ENCODE assay signal across 8 cellular contexts in the genomic region with DNA sequence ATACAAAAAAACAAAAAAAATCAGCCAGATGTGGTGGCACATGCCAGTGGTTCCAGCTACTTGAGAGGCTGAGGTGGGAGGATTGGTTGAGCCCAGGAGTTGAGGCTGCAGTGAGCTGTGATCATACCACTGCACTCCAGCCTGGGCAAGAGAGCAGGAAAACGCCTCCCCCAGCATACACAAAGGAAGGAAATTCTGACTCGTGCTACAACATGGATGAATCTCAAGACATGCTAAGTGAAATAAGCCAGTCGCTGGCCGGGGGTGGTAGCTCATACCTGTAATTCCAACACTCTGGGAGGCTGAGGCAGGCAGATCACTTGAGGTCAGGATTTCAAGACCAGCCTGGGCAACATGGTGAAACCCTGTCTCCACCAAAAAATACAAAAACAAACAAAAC. TPM values are rescaled to one million over a fixed set of nuclear protein-coding genes. Genes with fewer than 3 reads are reported as not detected.
DNase-seq lines count a peak whose midpoint lies in the region; ATAC-seq, FAIRE-seq and TF ChIP-seq lines count a peak whose summit lies in the region.
"Not testable (repeated sequence)": the region's sequence is repeated elsewhere in the genome, so short reads cannot be mapped to it uniquely, and the experiment has no call there.

No MANE protein-coding gene starts in this region.

- not testable (repeated sequence) for H3K9ac ChIP-seq in IMR-90 (ENCODE audit: low read depth, low read length)

- H2BK20ac ChIP-seq in IMR-90 (ENCODE audit: low read depth, low read length) = peak overlapping the region; percentile 10; the same call in 1 of the 2 replicates

- dilution Hi-C loops in IMR-90 (cut with HindIII; ENCODE audit: low sequenced_read_pairs, unreplicated experiment) = not testable (repeated sequence)

- WGBS in IMR-90 (ENCODE audit: extremely low coverage in 2 of 2, insufficient read length in 1 of 2), 2 experiments = no CpG with 5 or more reads among the region's 4 CpGs

- not testable (repeated sequence) for H3K4me2 ChIP-seq in IMR-90 (ENCODE audit: low read depth, low read length)

- H2AK5ac ChIP-seq in IMR-90 (ENCODE audit: low read depth, low read length) = peak overlapping the region; percentile 43; the same call in 1 of the 2 replicates

- H3K4me1 Mint-ChIP-seq in natural killer cell treated with Interleukin-12 subunit alpha and Interleukin-12 subunit beta and Interleukin-15 and Interleukin-18, amount 100 ng/mL, for 72 hours (ENCODE audit: low read depth in 2 of 2) = not testable (repeated sequence)

- H3K4me3 Mint-ChIP-seq in natural killer cell treated with Interleukin-12 subunit alpha and Interleukin-12 subunit beta and Interleukin-15 and Interleukin-18, amount 100 ng/mL, for 72 hours = not testable (repeated sequence)

- H3K79me1 ChIP-seq in IMR-90 (ENCODE audit: low read depth in 1 of 2, low read length in 2 of 2) = not testable (repeated sequence)

- H3K36me3 ChIP-seq in IMR-90 (ENCODE audit: control insufficient read depth, insufficient read depth, low read length); SJSA1; bronchial epithelial cell (ENCODE audit: control insufficient read depth, insufficient read depth, low read length): not testable (repeated sequence)

- peak overlapping the region; percentile 34; the same call in 1 of the 2 replicates for H4K91ac ChIP-seq in IMR-90 (ENCODE audit: insufficient read depth, low read depth, low read length)

- DNase-seq in ELR (ENCODE audit: low read depth) = peak; percentile 49
- peak; percentile 45 for DNase-seq in IMR-90
- peak in 1 of 2 experiments; percentile 42 for DNase-seq in SJSA1 (ENCODE audit: low read depth in 1 of 2, low spot score in 2 of 2)
- peak; percentile 30 for DNase-seq in bronchial epithelial cell (ENCODE audit: low read depth)
- DNase-seq in epithelial cell of esophagus (ENCODE audit: low read depth) = peak; percentile 29
- peak; percentile 74 for DNase-seq in islet precursor cell
- DNase-seq in natural killer cell treated with Interleukin-12 subunit alpha and Interleukin-12 subunit beta and Interleukin-15 and Interleukin-18, amount 100 ng/mL, for 72 hours (ENCODE audit: low spot score) = peak; percentile 44
- not testable (repeated sequence) for DNase-seq in urothelium cell line (ENCODE audit: low spot score)

- not testable (repeated sequence) for H3K27ac Mint-ChIP-seq in natural killer cell treated with Interleukin-12 subunit alpha and Interleukin-12 subunit beta and Interleukin-15 and Interleukin-18, amount 100 ng/mL, for 72 hours

- intact Hi-C loops in IMR-90 (cut with micrococcal nuclease) = not testable (repeated sequence)

- not testable (repeated sequence) for H4K5ac ChIP-seq in IMR-90 (ENCODE audit: low read depth, low read length)

- CTCF ChIA-PET in IMR-90 (lab: Yijun Ruan, JAX) = not testable (repeated sequence)

- H3K4me1 ChIP-seq in IMR-90 (ENCODE audit: control insufficient read depth, insufficient read depth, low read length) (peaks cover 13% of the 10 kb centered on the region), SJSA1 (replicated peaks) (peaks cover 61% of the 10 kb centered on the region)

- H3K27ac ChIP-seq in IMR-90 (ENCODE audit: insufficient read depth, low read length) = not testable (repeated sequence)
- 0 out of 2 replicates have a peak overlapping the region, but pooled peaks have one; percentile 80 for H3K27ac ChIP-seq in SJSA1

- not testable (repeated sequence) for H2AK9ac ChIP-seq in IMR-90 (replicated peaks; ENCODE audit: low read depth, low read length, poor library complexity)

- TF ChIP-seq POLR2A in IMR-90 (IDR thresholded peaks at IDR 0.05; ENCODE audit: low read depth, low read length) = not testable (repeated sequence)

- H3K23ac ChIP-seq in IMR-90 (ENCODE audit: low read depth, low read length) = not testable (repeated sequence)

- POLR2A ChIA-PET in IMR-90 (lab: Charles Lee; ENCODE audit: unreplicated experiment) = not testable (repeated sequence)

- TF ChIP-seq CTCF in IMR-90 (conservative IDR thresholded peaks at IDR 0.05; ENCODE audit: low read depth, low read length); bronchial epithelial cell (IDR thresholded peaks at IDR 0.05; ENCODE audit: insufficient read depth, low read length, severe bottlenecking); epithelial cell of esophagus (IDR thresholded peaks at IDR 0.05; ENCODE audit: insufficient read depth, low read depth, low read length, missing control alignments): not testable (repeated sequence)

- H3K4ac ChIP-seq in IMR-90 (ENCODE audit: low read depth, low read length) = 0 out of 2 replicates have a peak overlapping the region, but pooled peaks have one; percentile 13

- ATAC-seq in IMR-90 (ENCODE audit: low read depth); natural killer cell treated with Interleukin-12 subunit alpha and Interleukin-12 subunit beta and Interleukin-15 and Interleukin-18, amount 100 ng/mL, for 72 hours: not testable (repeated sequence)

- in situ Hi-C loops in IMR-90 (cut with MboI; ENCODE audit: low sequenced_read_pairs) = not testable (repeated sequence)

- not testable (repeated sequence) for H3K56ac ChIP-seq in IMR-90 (ENCODE audit: extremely low read depth, insufficient read depth, low read length)

- FAIRE-seq in bronchial epithelial cell (lab: Jason Lieb, UNC) (peak; percentile 58), urothelium cell line (lab: Jason Lieb, UNC) (peak; percentile 23)

- H2BK5ac ChIP-seq in IMR-90 (ENCODE audit: low read depth, low read length, poor library complexity, severe bottlenecking) = not testable (repeated sequence)

- H3K27me3 ChIP-seq in IMR-90 (ENCODE audit: control insufficient read depth, insufficient read depth, low read length); SJSA1 (replicated peaks); bronchial epithelial cell (ENCODE audit: control insufficient read depth, insufficient read depth, low read length): not testable (repeated sequence)

- not testable (repeated sequence) for H4K20me1 ChIP-seq in IMR-90 (ENCODE audit: insufficient read depth, low read length)

- not testable (repeated sequence) for H3K27me3 Mint-ChIP-seq in natural killer cell treated with Interleukin-12 subunit alpha and Interleukin-12 subunit beta and Interleukin-15 and Interleukin-18, amount 100 ng/mL, for 72 hours

- H3K36me3 Mint-ChIP-seq in natural killer cell treated with Interleukin-12 subunit alpha and Interleukin-12 subunit beta and Interleukin-15 and Interleukin-18, amount 100 ng/mL, for 72 hours = not testable (repeated sequence)

- H3K9me3 ChIP-seq in IMR-90 (ENCODE audit: control insufficient read depth, insufficient read depth, low read length); SJSA1 (replicated peaks): not testable (repeated sequence)

- H2BK120ac ChIP-seq in IMR-90 (ENCODE audit: low read depth, low read length) = not testable (repeated sequence)

- H2BK15ac ChIP-seq in IMR-90 (ENCODE audit: low read depth, low read length) = not testable (repeated sequence)

- H2AFZ ChIP-seq in IMR-90 (replicated peaks; ENCODE audit: low read length, poor library complexity) = not testable (repeated sequence)

- not testable (repeated sequence) for H3K18ac ChIP-seq in IMR-90 (ENCODE audit: low read depth, low read length)

- 0 out of 2 replicates have a peak overlapping the region, but pooled peaks have one; percentile 43 for H3K14ac ChIP-seq in IMR-90 (replicated peaks; ENCODE audit: low read depth, low read length)

- H3K4me3 ChIP-seq in IMR-90 (ENCODE audit: insufficient read depth, low read depth, low read length); SJSA1; bronchial epithelial cell (ENCODE audit: low read depth, low read length); epithelial cell of esophagus (ENCODE audit: low read length): not testable (repeated sequence)

- H3K9me3 Mint-ChIP-seq in natural killer cell treated with Interleukin-12 subunit alpha and Interleukin-12 subunit beta and Interleukin-15 and Interleukin-18, amount 100 ng/mL, for 72 hours = not testable (repeated sequence)

- H3K9me1 ChIP-seq in IMR-90 (ENCODE audit: insufficient read depth, low read length) = peaks cover 22% of the 10 kb centered on the region

- not testable (repeated sequence) for TF ChIP-seq RAD21 in IMR-90 (IDR thresholded peaks at IDR 0.05; ENCODE audit: low read length)

- peak overlapping the region in 1 of 2 experiments; percentile 25; a peak in 2 of 4 replicates for H4K8ac ChIP-seq in IMR-90 (ENCODE audit: low read depth in 2 of 2, low read length in 2 of 2)

- BruUV-seq in IMR-90 (replicated peaks; lab: Mats Ljungman, UMichigan) = not testable (repeated sequence)

RNA-seq across cellular contexts. Expression of a gene that starts 30.8 kb away (rescaled TPM):
- total RNA-seq in IMR-90 (2012; rRNA removed) (20.8 and 23.3 TPM in 2 replicates), bronchial epithelial cell (under 0.01 TPM in 1 of 2 replicates, not detected in the other)
- polyA plus RNA-seq in IMR-90 (2012; rRNA removed) = 39.5 and 47.0 TPM in 2 replicates
- 40.9 and 41.7 TPM in 2 replicates for polyA plus RNA-seq in IMR-90 (2012; cell fraction: cytosol; rRNA removed)
- 52.2 and 63.8 TPM in 2 replicates for polyA plus RNA-seq in IMR-90 (2012; cell fraction: nucleus; rRNA removed; ENCODE audit: low replicate concordance)
- 0.32 TPM in 1 of 2 replicates, not detected in the other for total RNA-seq in SJSA1 (2014; rRNA removed; shearing (Covaris generic))
- under 1 TPM; 0.38 to 0.92 TPM for total RNA-seq in natural killer cell treated with Interleukin-12 subunit alpha and Interleukin-12 subunit beta and Interleukin-15 and Interleukin-18, amount 100 ng/mL, for 72 hours

RNA-seq across cellular contexts. Expression of a gene that starts 37.5 kb away (rescaled TPM):
- total RNA-seq in IMR-90 (2012; rRNA removed) (10.8 and 11.1 TPM in 2 replicates), bronchial epithelial cell (14.0 and 17.5 TPM in 2 replicates)
- 14.7 and 15.8 TPM in 2 replicates for polyA plus RNA-seq in IMR-90 (2012; rRNA removed)
- 12.8 and 14.6 TPM in 2 replicates for polyA plus RNA-seq in IMR-90 (2012; cell fraction: cytosol; rRNA removed)
- 12.4 and 24.1 TPM in 2 replicates for polyA plus RNA-seq in IMR-90 (2012; cell fraction: nucleus; rRNA removed; ENCODE audit: low replicate concordance)
- 27.0 and 30.6 TPM in 2 replicates for total RNA-seq in SJSA1 (2014; rRNA removed; shearing (Covaris generic))
- 10 to 100 TPM; 44.1 to 92.4 TPM for total RNA-seq in natural killer cell treated with Interleukin-12 subunit alpha and Interleukin-12 subunit beta and Interleukin-15 and Interleukin-18, amount 100 ng/mL, for 72 hours

Comparison
In these comparisons a context has a peak if more than half of its experiments do, and no peak if none do; other contexts are left out.
1. RNA of a gene that starts 30.8 kb away (total RNA-seq): 20.8 to 23.3 TPM in IMR-90; 0.38 to 0.92 TPM in natural killer cell treated with Interleukin-12 subunit alpha and Interleukin-12 subunit beta and Interleukin-15 and Interleukin-18, amount 100 ng/mL, for 72 hours, 0.32 TPM in SJSA1 and under 0.01 TPM in bronchial epithelial cell; every median in the first group is over 10 times any median in the second.